9 cellular contexts compared by ENCODE assay signal in genomic region chr19:56120002-56120370, GRCh38. TPM values are rescaled to one million over a fixed set of nuclear protein-coding genes. Genes with fewer than 3 reads are reported as not detected.
DNase-seq lines count a peak whose midpoint lies in the region; ATAC-seq, FAIRE-seq and TF ChIP-seq lines count a peak whose summit lies in the region.
"Had no signal": no experiment of that assay in that cellular context is flagged by ENCODE, and none has a peak within 500 bp of the region (broad histone marks: within the 10 kb centered on the region; RNA-seq: fewer than 3 reads in every experiment).

No MANE protein-coding gene starts in this region.

- peak overlapping the region; percentile 64 for H3K4me3 ChIP-seq in astrocyte of the spinal cord (ENCODE audit: low read depth, low read length)
- H3K4me3 ChIP-seq in right lobe of liver: peak overlapping the region; percentile 71 to 91 (median 88)
- H3K4me3 ChIP-seq in tibial artery: peak overlapping the region; percentile 94 to 96

- DNase-seq in activated T-cell treated with anti-CD3 and anti-CD28 coated beads, Interleukin-2, amount 50 U/mL, for 24 hours: no peak
- DNase-seq in activated T-cell treated with anti-CD3 and anti-CD28 coated beads for 4 hours: no peak
- DNase-seq in astrocyte of the spinal cord (ENCODE audit: low read depth, low spot score): no peak
- DNase-seq in right lobe of liver: peak in 1 of 3 donors; percentile 23
- DNase-seq in tibial artery: no peak
- DNase-seq in middle frontal gyrus (ENCODE audit: extremely low spot score, low spot score): no peak
- DNase-seq in D721Med (ENCODE audit: insufficient read length, low spot score): no peak

- intact Hi-C loops in right lobe of liver (cut with DNase I): no loop called here
- intact Hi-C loops in tibial artery (cut with DNase I; ENCODE audit: low total_unique reads): loop anchor here (2.0 kb wide), 1 partner anchor 21 kb away; the partner anchor contains the start of gene ZNF444

- H3K36me3 Mint-ChIP-seq in activated T-cell treated with anti-CD3 and anti-CD28 coated beads, Interleukin-2, amount 50 U/mL, for 24 hours (ENCODE audit: low read depth): peaks cover 36% of the 10 kb centered on the region

- ATAC-seq in right lobe of liver (peak in 1 of 4 donors; percentile 0), GM21576 (IDR thresholded peaks at IDR 0.05; ENCODE audit: unreplicated experiment) (no peak)

- WGBS in right lobe of liver (ENCODE audit: insufficient coverage, low coverage, low lambda C conversion rate, missing lambda C conversion rate): 5% methylated on average over 7 of the region's 8 CpGs

- FAIRE-seq in D721Med (lab: Jason Lieb, UNC): no peak

- H3K27me3 Mint-ChIP-seq in activated T-cell treated with anti-CD3 and anti-CD28 coated beads, Interleukin-2, amount 50 U/mL, for 24 hours: no peaks in the 10 kb centered on the region

- no peaks in the 10 kb centered on the region for H3K9me3 Mint-ChIP-seq in activated T-cell treated with anti-CD3 and anti-CD28 coated beads, Interleukin-2, amount 50 U/mL, for 24 hours

- no peaks in the 10 kb centered on the region for H3K36me3 ChIP-seq in right lobe of liver
- H3K36me3 ChIP-seq in tibial artery: no peaks in the 10 kb centered on the region

- H3K9me3 ChIP-seq in right lobe of liver: no peaks in the 10 kb centered on the region
- no peaks in the 10 kb centered on the region for H3K9me3 ChIP-seq in tibial artery

- H3K27ac ChIP-seq in right lobe of liver (peak overlapping the region; percentile 76 to 93 (median 92)), tibial artery (peak overlapping the region; percentile 78 to 93)

- peaks cover 0 to 31% (median 17%) of the 10 kb centered on the region in 4 donors for H3K4me1 ChIP-seq in right lobe of liver
- H3K4me1 ChIP-seq in tibial artery: peaks cover 0 to 48% (median 35%) of the 10 kb centered on the region in 4 donors

- peak overlapping the region; percentile 87 for H3K4me3 Mint-ChIP-seq in activated T-cell treated with anti-CD3 and anti-CD28 coated beads, Interleukin-2, amount 50 U/mL, for 24 hours

- TF ChIP-seq POLR2A in right lobe of liver (IDR thresholded peaks at IDR 0.05): no peak

- no peak for TF ChIP-seq CTCF in astrocyte of the spinal cord (IDR thresholded peaks at IDR 0.05; ENCODE audit: low read depth, low read length)
- TF ChIP-seq CTCF in right lobe of liver (IDR thresholded peaks at IDR 0.05): no peak
- no peak for TF ChIP-seq CTCF in tibial artery (IDR thresholded peaks at IDR 0.05)
- no peak for TF ChIP-seq CTCF in D721Med (IDR thresholded peaks at IDR 0.05; ENCODE audit: insufficient read depth, missing control alignments)

- H3K27ac Mint-ChIP-seq in activated T-cell treated with anti-CD3 and anti-CD28 coated beads, Interleukin-2, amount 50 U/mL, for 24 hours: peak overlapping the region; percentile 98

- H3K4me1 Mint-ChIP-seq in activated T-cell treated with anti-CD3 and anti-CD28 coated beads, Interleukin-2, amount 50 U/mL, for 24 hours (ENCODE audit: low read depth): peaks cover 54% of the 10 kb centered on the region

- in situ Hi-C loops in astrocyte of the spinal cord (cut with HindIII; ENCODE audit: low sequenced_read_pairs): no loop called here

- H3K27me3 ChIP-seq in right lobe of liver (no peaks in the 10 kb centered on the region), tibial artery (no peaks in the 10 kb centered on the region)

RNA-seq across cellular contexts. Expression of gene ZNF787, which starts 1.1 kb away (rescaled TPM):
- 10 to 100 TPM; 15.8 to 26.0 (median 22.5) TPM for total RNA-seq in right lobe of liver

RNA-seq across cellular contexts. Expression of gene ZNF444, which starts 21.1 kb away (rescaled TPM):
- total RNA-seq in right lobe of liver: 10 to 100 TPM; 23.2 to 38.4 (median 30.8) TPM

RNA-seq across cellular contexts. Expression of gene GALP, which starts 55.8 kb away (rescaled TPM):
- under 1 TPM in 2 of 6 experiments, not detected in 4; 0.42 to 0.46 TPM for total RNA-seq in right lobe of liver
- total RNA-seq: M059J had no signal
